Comparison of ENCODE assay signal across 33 cellular contexts in genomic region chr13:48188640-48189039, GRCh38.
"Had no signal": no experiment of that assay in that cellular context is flagged by ENCODE, and none has a peak within 500 bp of the region (broad histone marks: within the 10 kb centered on the region; RNA-seq: fewer than 3 reads in every experiment).

No MANE protein-coding gene starts in this region.

- H3K4me3 Mint-ChIP-seq: activated CD4-positive, alpha-beta T cell treated with anti-CD3 and anti-CD28 coated beads for 36 hours; activated CD8-positive, alpha-beta memory T cell treated with anti-CD3 and anti-CD28 coated beads, Interleukin-2, amount 10 ng/mL, durations not matched to agents 7 days and 5 days; activated CD8-positive, alpha-beta T cell treated with anti-CD3 and anti-CD28 coated beads, Interleukin-2, amount 10 ng/mL, durations not matched to agents 7 days and 5 days; activated naive CD8-positive, alpha-beta T cell treated with anti-CD3 and anti-CD28 coated beads for 36 hours; nephron progenitor cell had no signal

- H3K9me3 ChIP-seq: adrenal gland, body of pancreas, colonic mucosa, gastroesophageal sphincter, left ventricle myocardium inferior, mucosa of descending colon, neutrophil, ovary, testis, uterus had no signal

- DNase-seq: activated CD4-positive, alpha-beta T cell treated with anti-CD3 and anti-CD28 coated beads for 36 hours; activated CD4-positive, CD25-positive, alpha-beta regulatory T cell; activated CD8-positive, alpha-beta memory T cell treated with anti-CD3 and anti-CD28 coated beads, Interleukin-2, amount 10 ng/mL, durations not matched to agents 7 days and 5 days; activated CD8-positive, alpha-beta T cell treated with anti-CD3 and anti-CD28 coated beads, Interleukin-2, amount 10 ng/mL, durations not matched to agents 7 days and 5 days; activated naive CD4-positive, alpha-beta T cell; activated naive CD8-positive, alpha-beta T cell treated with anti-CD3 and anti-CD28 coated beads for 36 hours; activated T-cell treated with anti-CD3 and anti-CD28 coated beads, Interleukin-2, amount 50 U/mL, for 48 hours; adrenal gland; aorta; body of pancreas; cerebellar nuclear complex; colonic mucosa; dorsolateral prefrontal cortex; effector memory CD4-positive, alpha-beta T cell; erythroblast; islet precursor cell; left ventricle myocardium inferior; mucosa of descending colon; nephron progenitor cell; ovary; stimulated activated CD4-positive, alpha-beta T cell treated with anti-CD3 and anti-CD28 coated beads, Interleukin-12 subunit alpha, Interleukin-12 subunit beta, amount 100 ng/mL, for 4 hours; stimulated activated CD4-positive, alpha-beta T cell treated with anti-CD3 and anti-CD28 coated beads, Interleukin-4, amount 100 ng/mL, for 1 hour; stimulated activated naive CD8-positive, alpha-beta T cell treated with anti-CD3 and anti-CD28 coated beads, Interleukin-15, Interleukin-2, amounts not matched to agents 100 U/mL and 50 U/mL, for 24 hours; T-helper 2 cell; testis; trophoblast cell; uterus had no signal

- H3K36me3 Mint-ChIP-seq: activated naive CD8-positive, alpha-beta T cell treated with anti-CD3 and anti-CD28 coated beads for 36 hours had no signal

- ATAC-seq: activated CD4-positive, alpha-beta T cell treated with anti-CD3 and anti-CD28 coated beads for 36 hours; activated CD8-positive, alpha-beta memory T cell treated with anti-CD3 and anti-CD28 coated beads, Interleukin-2, amount 10 ng/mL, durations not matched to agents 7 days and 5 days; activated CD8-positive, alpha-beta T cell treated with anti-CD3 and anti-CD28 coated beads, Interleukin-2, amount 10 ng/mL, durations not matched to agents 7 days and 5 days; body of pancreas; gastroesophageal sphincter; mucosa of descending colon; sciatic nerve; stimulated activated naive CD8-positive, alpha-beta T cell treated with anti-CD3 and anti-CD28 coated beads, Interleukin-15, Interleukin-2, amounts not matched to agents 100 U/mL and 50 U/mL, for 24 hours had no signal

- H3K27me3 Mint-ChIP-seq: activated CD4-positive, alpha-beta T cell treated with anti-CD3 and anti-CD28 coated beads for 36 hours; activated naive CD8-positive, alpha-beta T cell treated with anti-CD3 and anti-CD28 coated beads for 36 hours had no signal

- H3K9me3 Mint-ChIP-seq: activated naive CD8-positive, alpha-beta T cell treated with anti-CD3 and anti-CD28 coated beads for 36 hours; nephron progenitor cell had no signal

- H3K27ac ChIP-seq: adrenal gland, body of pancreas, colonic mucosa, gastroesophageal sphincter, hepatocyte, left ventricle myocardium inferior, neutrophil, ovary, skin epidermis, testis, uterus had no signal

- H3K27ac Mint-ChIP-seq: activated CD4-positive, alpha-beta T cell treated with anti-CD3 and anti-CD28 coated beads for 36 hours; activated CD8-positive, alpha-beta memory T cell treated with anti-CD3 and anti-CD28 coated beads, Interleukin-2, amount 10 ng/mL, durations not matched to agents 7 days and 5 days; activated CD8-positive, alpha-beta T cell treated with anti-CD3 and anti-CD28 coated beads, Interleukin-2, amount 10 ng/mL, durations not matched to agents 7 days and 5 days; activated naive CD8-positive, alpha-beta T cell treated with anti-CD3 and anti-CD28 coated beads for 36 hours; nephron progenitor cell; progenitor cell of endocrine pancreas had no signal

- H3K4me1 Mint-ChIP-seq: nephron progenitor cell had no signal

- H3K36me3 ChIP-seq: adrenal gland, colonic mucosa, gastroesophageal sphincter, left ventricle myocardium inferior, neutrophil, ovary, uterus had no signal

- H3K4me1 ChIP-seq: adrenal gland, body of pancreas, colonic mucosa, gastroesophageal sphincter, left ventricle myocardium inferior, testis, uterus had no signal

- H3K4me3 ChIP-seq: adrenal gland, body of pancreas, colonic mucosa, dorsolateral prefrontal cortex, gastroesophageal sphincter, hepatocyte, left ventricle myocardium inferior, mucosa of descending colon, ovary, skin epidermis, testis, uterus had no signal

- H3K27me3 ChIP-seq: adrenal gland, body of pancreas, colonic mucosa, dorsolateral prefrontal cortex, gastroesophageal sphincter, hepatocyte, neutrophil, ovary, testis, uterus had no signal
